In the genomic region with DNA sequence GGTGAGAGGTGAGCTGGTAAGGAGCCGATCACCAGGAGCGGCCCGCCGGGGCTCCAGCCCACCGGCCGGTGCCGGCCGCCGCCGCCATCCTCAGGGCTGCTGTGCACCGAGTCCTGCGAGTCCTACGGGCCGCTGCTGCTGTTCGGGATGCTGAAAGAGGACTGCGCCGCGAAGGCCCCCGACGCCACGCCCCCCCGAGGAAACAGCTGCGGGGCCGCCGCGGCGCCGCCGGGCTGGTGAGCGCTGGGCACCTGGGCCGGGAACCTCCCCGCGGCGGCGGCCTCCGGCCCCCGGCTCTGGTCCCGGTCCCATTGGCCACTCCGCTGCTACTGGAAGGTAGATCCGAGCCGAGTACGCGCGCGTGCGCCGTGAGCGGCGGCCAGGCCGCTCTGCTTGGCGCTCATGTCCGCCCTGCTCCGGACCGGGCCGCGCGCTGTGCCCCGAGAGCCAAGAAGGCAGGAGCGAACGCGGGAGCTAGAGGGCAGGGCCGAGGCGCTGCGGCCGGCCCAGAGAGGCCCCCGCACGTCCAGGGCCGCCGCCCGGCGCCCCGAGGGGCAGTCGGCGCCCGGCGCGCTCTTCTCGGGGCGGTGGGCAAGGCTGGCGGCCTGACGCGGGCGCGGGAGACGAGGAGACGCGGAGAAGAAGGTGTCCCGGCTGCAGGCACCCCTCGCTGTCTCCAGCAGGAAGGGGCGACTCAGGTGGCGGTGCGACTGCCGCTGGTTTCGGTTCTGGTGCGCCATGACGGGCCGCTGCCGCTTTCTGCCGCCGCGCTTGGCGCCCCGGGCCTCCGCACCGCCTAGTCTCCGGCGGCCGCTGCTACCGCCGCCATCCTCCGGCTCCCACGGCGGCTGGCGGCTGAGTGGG, we compare ENCODE assay signal across 8 cellular contexts.
DNase-seq lines count a peak whose midpoint lies in the region; ATAC-seq, FAIRE-seq and TF ChIP-seq lines count a peak whose summit lies in the region.

No MANE protein-coding gene starts in this region.

- H3K4me1 ChIP-seq in neural progenitor cell (peaks cover 5% of the 10 kb centered on the region), thymus (ENCODE audit: control insufficient read depth, insufficient read depth, low read length) (no peaks in the 10 kb centered on the region)

- H3K4me1 Mint-ChIP-seq in activated naive CD4-positive, alpha-beta T cell treated with anti-CD3 and anti-CD28 coated beads, Interleukin-2, amount 10 ng/mL, durations not matched to agents 7 days and 5 days = peaks cover 3% of the 10 kb centered on the region
- H3K4me1 Mint-ChIP-seq in neural progenitor cell = peaks cover 15% of the 10 kb centered on the region

- peak overlapping the region; percentile 79 for H3K4me3 ChIP-seq in neural progenitor cell
- H3K4me3 ChIP-seq in thymus (ENCODE audit: low read length) = peak overlapping the region; percentile 61

- WGBS in thymus = 1% methylated on average over 108 of the region's 114 CpGs

- H2AFZ ChIP-seq in neural progenitor cell (replicated peaks) = peak overlapping the region; percentile 80

- peak overlapping the region; percentile 18 for H3K9ac ChIP-seq in neural progenitor cell

- H3K27ac ChIP-seq in neural progenitor cell (peak overlapping the region; percentile 71), thymus (ENCODE audit: low read depth) (peak overlapping the region; percentile 68)

- DNase-seq in COLO668 (lab: John Stamatoyannopoulos, UW; ENCODE audit: unreplicated experiment) (peak; percentile 89), HPDE6-E6E7 (ENCODE audit: extremely low spot score) (peak; percentile 14), RPMI8226 (peak; percentile 84), frontal cortex (ENCODE audit: low spot score in 2 of 2) (peak; percentile 34 to 59), neural progenitor cell (ENCODE audit: low spot score) (peak; percentile 92)
- DNase-seq in activated naive CD4-positive, alpha-beta T cell treated with anti-CD3 and anti-CD28 coated beads, Interleukin-2, amount 10 ng/mL, durations not matched to agents 7 days and 5 days = peak; percentile 61

- peaks cover 2% of the 10 kb centered on the region for H4K20me1 ChIP-seq in neural progenitor cell (ENCODE audit: low read depth)

- no peaks in the 10 kb centered on the region for H3K9me3 Mint-ChIP-seq in activated naive CD4-positive, alpha-beta T cell treated with anti-CD3 and anti-CD28 coated beads, Interleukin-2, amount 10 ng/mL, durations not matched to agents 7 days and 5 days
- H3K9me3 Mint-ChIP-seq in neural progenitor cell = no peaks in the 10 kb centered on the region

- ATAC-seq in GM19467 (IDR thresholded peaks at IDR 0.05; ENCODE audit: unreplicated experiment) = peak; percentile 74

- peaks cover 17% of the 10 kb centered on the region for H3F3A ChIP-seq in neural progenitor cell (ENCODE audit: low read depth)

- no peak for FAIRE-seq in frontal cortex (lab: Jason Lieb, UNC)

- H3K79me2 ChIP-seq in neural progenitor cell (ENCODE audit: low read depth) = peaks cover 30% of the 10 kb centered on the region

- H3K36me3 ChIP-seq in neural progenitor cell = no peaks in the 10 kb centered on the region
- H3K36me3 ChIP-seq in thymus (ENCODE audit: control insufficient read depth, insufficient read depth) = no peaks in the 10 kb centered on the region

- peak overlapping the region; percentile 71 for H3K4me3 Mint-ChIP-seq in activated naive CD4-positive, alpha-beta T cell treated with anti-CD3 and anti-CD28 coated beads, Interleukin-2, amount 10 ng/mL, durations not matched to agents 7 days and 5 days
- H3K4me3 Mint-ChIP-seq in neural progenitor cell = peak overlapping the region; percentile 90

- H3K9me3 ChIP-seq in neural progenitor cell (ENCODE audit: low read depth) (no peaks in the 10 kb centered on the region), thymus (ENCODE audit: control insufficient read depth) (no peaks in the 10 kb centered on the region)

- H3K27me3 ChIP-seq in neural progenitor cell = no peaks in the 10 kb centered on the region
- no peaks in the 10 kb centered on the region for H3K27me3 ChIP-seq in thymus (ENCODE audit: control insufficient read depth, insufficient read depth)

- H3K27me3 Mint-ChIP-seq in activated naive CD4-positive, alpha-beta T cell treated with anti-CD3 and anti-CD28 coated beads, Interleukin-2, amount 10 ng/mL, durations not matched to agents 7 days and 5 days = peaks cover 39% of the 10 kb centered on the region
- no peaks in the 10 kb centered on the region for H3K27me3 Mint-ChIP-seq in neural progenitor cell (ENCODE audit: insufficient read depth, low read depth)

- no peak overlapping the region for H3K27ac Mint-ChIP-seq in activated naive CD4-positive, alpha-beta T cell treated with anti-CD3 and anti-CD28 coated beads, Interleukin-2, amount 10 ng/mL, durations not matched to agents 7 days and 5 days
- no peak overlapping the region for H3K27ac Mint-ChIP-seq in neural progenitor cell

- TF ChIP-seq CTCF in neural progenitor cell (IDR thresholded peaks at IDR 0.05) = no peak

- peak overlapping the region; percentile 80 for H3K4me2 ChIP-seq in neural progenitor cell

- no peaks in the 10 kb centered on the region for H3K36me3 Mint-ChIP-seq in activated naive CD4-positive, alpha-beta T cell treated with anti-CD3 and anti-CD28 coated beads, Interleukin-2, amount 10 ng/mL, durations not matched to agents 7 days and 5 days
- H3K36me3 Mint-ChIP-seq in neural progenitor cell = no peaks in the 10 kb centered on the region

- CTCF ChIA-PET in activated naive CD4-positive, alpha-beta T cell treated with anti-CD3 and anti-CD28 coated beads, Interleukin-2, amount 10 ng/mL, durations not matched to agents 7 days and 5 days (lab: Charles Lee) = no interaction called here

Comparison
In these comparisons a context has a peak if more than half of its experiments do, and no peak if none do; other contexts are left out.
1. Peak in every context shown above with its lines: DNase-seq, ATAC-seq, H3K4me3 ChIP-seq and H3K27ac ChIP-seq.
2. DNase-seq: peak in every context shown above with its lines; median percentile 92 in neural progenitor cell; 89 in COLO668; 84 in RPMI8226; 61 in activated naive CD4-positive, alpha-beta T cell treated with anti-CD3 and anti-CD28 coated beads, Interleukin-2, amount 10 ng/mL, durations not matched to agents 7 days and 5 days; 46 in frontal cortex; 14 in HPDE6-E6E7.